In genomic region chr3:174462908-174463307, GRCh38 we compare ENCODE assay signal across 34 cellular contexts.
"Had no signal": no experiment of that assay in that cellular context is flagged by ENCODE, and none has a peak within 500 bp of the region (broad histone marks: within the 10 kb centered on the region; RNA-seq: fewer than 3 reads in every experiment).

No MANE protein-coding gene starts in this region.

- H3K27me3 Mint-ChIP-seq: activated CD4-positive, alpha-beta memory T cell treated with anti-CD3 and anti-CD28 coated beads, Interleukin-2, amount 10 ng/mL, durations not matched to agents 7 days and 5 days; activated naive CD4-positive, alpha-beta T cell treated with anti-CD3 and anti-CD28 coated beads, Interleukin-2, amount 50 U/mL, for 24 hours; activated naive CD8-positive, alpha-beta T cell treated with anti-CD3 and anti-CD28 coated beads, Interleukin-2, amount 10 ng/mL, durations not matched to agents 7 days and 5 days; activated T-cell treated with anti-CD3 and anti-CD28 coated beads, Interleukin-2, amount 50 U/mL, for 24 hours; T-cell had no signal

- H3K9ac ChIP-seq: KMS-11 had no signal

- H3K36me3 Mint-ChIP-seq: activated naive CD4-positive, alpha-beta T cell treated with anti-CD3 and anti-CD28 coated beads, Interleukin-2, amount 50 U/mL, for 24 hours; activated naive CD8-positive, alpha-beta T cell treated with anti-CD3 and anti-CD28 coated beads, Interleukin-2, amount 10 ng/mL, durations not matched to agents 7 days and 5 days; T-cell had no signal

- DNase-seq: activated CD4-positive, alpha-beta memory T cell treated with anti-CD3 and anti-CD28 coated beads, Interleukin-2, amount 10 ng/mL, durations not matched to agents 7 days and 5 days; activated CD4-positive, alpha-beta T cell treated with anti-CD3 and anti-CD28 coated beads for 1 hour; activated CD4-positive, alpha-beta T cell treated with anti-CD3 and anti-CD28 coated beads for 48 hours; activated CD4-positive, CD25-positive, alpha-beta regulatory T cell; activated gamma-delta T cell; activated naive CD4-positive, alpha-beta T cell treated with Interleukin-2 at 50 U/mL for 16 hours; activated naive CD8-positive, alpha-beta T cell treated with anti-CD3 and anti-CD28 coated beads, Interleukin-2, amount 10 ng/mL, durations not matched to agents 7 days and 5 days; activated T-cell treated with anti-CD3 and anti-CD28 coated beads, Interleukin-2, amount 50 U/mL, for 24 hours; amygdala; NCI-H1092 treated with DMSO at 0.1 percent for 48 hours; NCI-H1417; NCI-H1694; NCI-H1930; NCI-H2081 treated with DMSO at 0.1 percent for 48 hours; NCI-H226; NCI-H446 treated with DMSO at 0.1 percent for 48 hours; NCI-H524; NCI-H748 treated with DMSO at 0.1 percent for 48 hours; NK-92 treated with Interleukin-12 subunit alpha and Interleukin-12 subunit beta, amount 100 ng/mL, for 24 hours; PC-9; SIG-M5; T-cell; T-helper 2 cell; T-helper 9 cell had no signal

- H3K27ac ChIP-seq: ascending aorta, breast epithelium, KMS-11, PC-9, RWPE1, VCaP had no signal

- H2AFZ ChIP-seq: PC-9 had no signal

- FAIRE-seq: RCC 7860 had no signal

- H3K9me3 ChIP-seq: breast epithelium had no signal

- H3K36me3 ChIP-seq: ascending aorta, breast epithelium had no signal

- H3K4me2 ChIP-seq: KMS-11, PC-9 had no signal

- H3K9me3 Mint-ChIP-seq: activated naive CD4-positive, alpha-beta T cell treated with anti-CD3 and anti-CD28 coated beads, Interleukin-2, amount 50 U/mL, for 24 hours; activated naive CD8-positive, alpha-beta T cell treated with anti-CD3 and anti-CD28 coated beads, Interleukin-2, amount 10 ng/mL, durations not matched to agents 7 days and 5 days; activated T-helper 2 cell treated with anti-CD3 and anti-CD28 coated beads, Interferon-gamma antibody, Interleukin-2, Interleukin-4, amounts not matched to agents 10 μg/mL and 5 μg/mL and 100 μg/mL, durations not matched to agents 14 hours and 24 hours and 36 hours; T-cell had no signal

- H3K27ac Mint-ChIP-seq: activated CD4-positive, alpha-beta memory T cell treated with anti-CD3 and anti-CD28 coated beads, Interleukin-2, amount 10 ng/mL, durations not matched to agents 7 days and 5 days; activated naive CD4-positive, alpha-beta T cell treated with anti-CD3 and anti-CD28 coated beads, Interleukin-2, amount 50 U/mL, for 24 hours; activated naive CD8-positive, alpha-beta T cell treated with anti-CD3 and anti-CD28 coated beads, Interleukin-2, amount 10 ng/mL, durations not matched to agents 7 days and 5 days; activated T-cell treated with anti-CD3 and anti-CD28 coated beads, Interleukin-2, amount 50 U/mL, for 24 hours; activated T-helper 2 cell treated with anti-CD3 and anti-CD28 coated beads, Interferon-gamma antibody, Interleukin-2, Interleukin-4, amounts not matched to agents 10 μg/mL and 5 μg/mL and 100 μg/mL, durations not matched to agents 14 hours and 24 hours and 36 hours; T-cell had no signal

- H3K27me3 ChIP-seq: ascending aorta, breast epithelium had no signal

- H3K4me1 Mint-ChIP-seq: activated CD4-positive, alpha-beta memory T cell treated with anti-CD3 and anti-CD28 coated beads, Interleukin-2, amount 10 ng/mL, durations not matched to agents 7 days and 5 days; activated naive CD4-positive, alpha-beta T cell treated with anti-CD3 and anti-CD28 coated beads, Interleukin-2, amount 50 U/mL, for 24 hours; activated naive CD8-positive, alpha-beta T cell treated with anti-CD3 and anti-CD28 coated beads, Interleukin-2, amount 10 ng/mL, durations not matched to agents 7 days and 5 days; T-cell had no signal

- ATAC-seq: Right ventricle myocardium inferior, SK-N-SH treated with all-trans-retinoic acid at 6 μM for 48 hours, T-cell had no signal

- H3K4me3 ChIP-seq: ascending aorta, breast epithelium, PC-9 had no signal

- H3K4me1 ChIP-seq: ascending aorta, breast epithelium had no signal

- H3K4me3 Mint-ChIP-seq: activated CD4-positive, alpha-beta memory T cell treated with anti-CD3 and anti-CD28 coated beads, Interleukin-2, amount 10 ng/mL, durations not matched to agents 7 days and 5 days; activated naive CD4-positive, alpha-beta T cell treated with anti-CD3 and anti-CD28 coated beads, Interleukin-2, amount 50 U/mL, for 24 hours; activated naive CD8-positive, alpha-beta T cell treated with anti-CD3 and anti-CD28 coated beads, Interleukin-2, amount 10 ng/mL, durations not matched to agents 7 days and 5 days; activated T-cell treated with anti-CD3 and anti-CD28 coated beads, Interleukin-2, amount 50 U/mL, for 24 hours; T-cell had no signal
